1 cellular context compared by ENCODE assay signal in genomic region chr5:113020461-113021273, GRCh38.
TF ChIP-seq lines count a peak whose summit lies in the region.

No MANE protein-coding gene starts in this region.

TF ChIP-seq in HepG2, 621 proteins besides CTCF, POLR2A, EP300 and RAD21 (continued from another document):
- TF ChIP-seq ZNF644 (CRISPR knock-in tag; IDR thresholded peaks at IDR 0.05; ENCODE audit: low read depth) (peak; percentile 38; the same call in 1 of the 2 replicates), KLF15 (CRISPR knock-in tag; IDR thresholded peaks at IDR 0.05; ENCODE audit: borderline replicate concordance) (no peak), ZSCAN30 (CRISPR knock-in tag; IDR thresholded peaks at IDR 0.05) (no peak), ATF7 (IDR thresholded peaks at IDR 0.05) (no peak), ATF7 (CRISPR knock-in tag; IDR thresholded peaks at IDR 0.05) (no peak), ELF3 (CRISPR knock-in tag; IDR thresholded peaks at IDR 0.05) (peak; percentile 46; the same call in 1 of the 2 replicates), ADNP (CRISPR knock-in tag; IDR thresholded peaks at IDR 0.05) (no peak), ZNF10 (CRISPR knock-in tag; IDR thresholded peaks at IDR 0.05; ENCODE audit: borderline replicate concordance, low read depth) (no peak), RARG (CRISPR knock-in tag; IDR thresholded peaks at IDR 0.05; ENCODE audit: low read depth) (no peak), FOXK1 (CRISPR knock-in tag; IDR thresholded peaks at IDR 0.05; ENCODE audit: borderline replicate concordance, low read depth) (no peak), ZFAT (CRISPR knock-in tag; conservative IDR thresholded peaks at IDR 0.05) (no peak), ZNF34 (CRISPR knock-in tag; IDR thresholded peaks at IDR 0.05; ENCODE audit: borderline replicate concordance) (no peak), CREB1 (IDR thresholded peaks at IDR 0.05) (no peak), CREB1 (CRISPR knock-in tag; IDR thresholded peaks at IDR 0.05) (peak; percentile 37; the same call in 1 of the 2 replicates), ZNF337 (CRISPR knock-in tag; IDR thresholded peaks at IDR 0.05; ENCODE audit: borderline replicate concordance, low read depth) (no peak), ZNF331 (CRISPR knock-in tag; IDR thresholded peaks at IDR 0.05) (peak; percentile 3; the same call in 1 of the 2 replicates), MBD4 (IDR thresholded peaks at IDR 0.05; ENCODE audit: borderline replicate concordance, low read length) (no peak), RBFOX2 (IDR thresholded peaks at IDR 0.05; ENCODE audit: low read depth, low read length) (peak; percentile 22; the same call in 1 of the 2 replicates), POLR2AphosphoS2 (IDR thresholded peaks at IDR 0.05; ENCODE audit: low read depth, low read length) (no peak), NPAS2 (CRISPR knock-in tag; IDR thresholded peaks at IDR 0.05; ENCODE audit: borderline replicate concordance) (no peak), PRDM10 (CRISPR knock-in tag; IDR thresholded peaks at IDR 0.05; ENCODE audit: low read depth) (no peak), DDIT3 (CRISPR knock-in tag; IDR thresholded peaks at IDR 0.05) (no peak), FOXO1 (CRISPR knock-in tag; IDR thresholded peaks at IDR 0.05) (peak; percentile 38; the same call in 1 of the 2 replicates), REL (CRISPR knock-in tag; conservative IDR thresholded peaks at IDR 0.05) (no peak), KDM6A (CRISPR knock-in tag; IDR thresholded peaks at IDR 0.05; ENCODE audit: low read depth) (peak; percentile 61), GPN1 (CRISPR knock-in tag; IDR thresholded peaks at IDR 0.05; ENCODE audit: borderline replicate concordance) (no peak), NFIB (CRISPR knock-in tag; IDR thresholded peaks at IDR 0.05; ENCODE audit: borderline replicate concordance) (no peak), ZNF737 (CRISPR knock-in tag; IDR thresholded peaks at IDR 0.05; ENCODE audit: borderline replicate concordance) (no peak), ZNF543 (CRISPR knock-in tag; IDR thresholded peaks at IDR 0.05) (no peak), SALL1 (CRISPR knock-in tag; IDR thresholded peaks at IDR 0.05) (peak; percentile 85), TBX3 (IDR thresholded peaks at IDR 0.05; ENCODE audit: borderline replicate concordance) (no peak), NFE2L1 (CRISPR knock-in tag; IDR thresholded peaks at IDR 0.05; ENCODE audit: borderline replicate concordance) (no peak), PBX3 (CRISPR knock-in tag; IDR thresholded peaks at IDR 0.05; ENCODE audit: borderline replicate concordance) (no peak), MIER2 (CRISPR knock-in tag; IDR thresholded peaks at IDR 0.05) (no peak), ZNF674 (CRISPR knock-in tag; IDR thresholded peaks at IDR 0.05; ENCODE audit: low read depth) (no peak), ZNF503 (CRISPR knock-in tag; IDR thresholded peaks at IDR 0.05) (peak; percentile 92), DPF2 (CRISPR knock-in tag; IDR thresholded peaks at IDR 0.05; ENCODE audit: borderline replicate concordance, low read depth) (peak; percentile 77; the same call in 1 of the 2 replicates), ZNF564 (CRISPR knock-in tag; IDR thresholded peaks at IDR 0.05) (no peak), ZNF431 (CRISPR knock-in tag; IDR thresholded peaks at IDR 0.05; ENCODE audit: borderline replicate concordance, low read depth) (no peak), SETDB1 (CRISPR knock-in tag; IDR thresholded peaks at IDR 0.05; ENCODE audit: borderline replicate concordance) (no peak), SYNCRIP (IDR thresholded peaks at IDR 0.05; ENCODE audit: insufficient read depth, low read depth, low read length) (no peak), ZFP82 (CRISPR knock-in tag; IDR thresholded peaks at IDR 0.05; ENCODE audit: borderline replicate concordance) (no peak), NCOA1 (CRISPR knock-in tag; IDR thresholded peaks at IDR 0.05) (no peak), MXD4 (CRISPR knock-in tag; IDR thresholded peaks at IDR 0.05) (no peak), AFF4 (CRISPR knock-in tag; IDR thresholded peaks at IDR 0.05) (no peak), ZNF724P (CRISPR knock-in tag; IDR thresholded peaks at IDR 0.05; ENCODE audit: borderline replicate concordance) (no peak), GATA4 (IDR thresholded peaks at IDR 0.05; ENCODE audit: borderline replicate concordance, low read depth) (no peak), TBL1XR1 (IDR thresholded peaks at IDR 0.05; ENCODE audit: borderline replicate concordance, low read length, partially characterized antibody) (no peak)
- TF ChIP-seq, protein P1, sequence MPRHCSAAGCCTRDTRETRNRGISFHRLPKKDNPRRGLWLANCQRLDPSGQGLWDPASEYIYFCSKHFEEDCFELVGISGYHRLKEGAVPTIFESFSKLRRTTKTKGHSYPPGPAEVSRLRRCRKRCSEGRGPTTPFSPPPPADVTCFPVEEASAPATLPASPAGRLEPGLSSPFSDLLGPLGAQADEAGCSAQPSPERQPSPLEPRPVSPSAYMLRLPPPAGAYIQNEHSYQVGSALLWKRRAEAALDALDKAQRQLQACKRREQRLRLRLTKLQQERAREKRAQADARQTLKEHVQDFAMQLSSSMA (CRISPR knock-in tag; IDR thresholded peaks at IDR 0.05) = no peak
- TF ChIP-seq, protein P2, sequence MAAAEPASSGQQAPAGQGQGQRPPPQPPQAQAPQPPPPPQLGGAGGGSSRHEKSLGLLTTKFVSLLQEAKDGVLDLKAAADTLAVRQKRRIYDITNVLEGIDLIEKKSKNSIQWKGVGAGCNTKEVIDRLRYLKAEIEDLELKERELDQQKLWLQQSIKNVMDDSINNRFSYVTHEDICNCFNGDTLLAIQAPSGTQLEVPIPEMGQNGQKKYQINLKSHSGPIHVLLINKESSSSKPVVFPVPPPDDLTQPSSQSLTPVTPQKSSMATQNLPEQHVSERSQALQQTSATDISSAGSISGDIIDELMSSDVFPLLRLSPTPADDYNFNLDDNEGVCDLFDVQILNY (CRISPR knock-in tag; conservative IDR thresholded peaks at IDR 0.05) = no peak
- TF ChIP-seq, protein P3, sequence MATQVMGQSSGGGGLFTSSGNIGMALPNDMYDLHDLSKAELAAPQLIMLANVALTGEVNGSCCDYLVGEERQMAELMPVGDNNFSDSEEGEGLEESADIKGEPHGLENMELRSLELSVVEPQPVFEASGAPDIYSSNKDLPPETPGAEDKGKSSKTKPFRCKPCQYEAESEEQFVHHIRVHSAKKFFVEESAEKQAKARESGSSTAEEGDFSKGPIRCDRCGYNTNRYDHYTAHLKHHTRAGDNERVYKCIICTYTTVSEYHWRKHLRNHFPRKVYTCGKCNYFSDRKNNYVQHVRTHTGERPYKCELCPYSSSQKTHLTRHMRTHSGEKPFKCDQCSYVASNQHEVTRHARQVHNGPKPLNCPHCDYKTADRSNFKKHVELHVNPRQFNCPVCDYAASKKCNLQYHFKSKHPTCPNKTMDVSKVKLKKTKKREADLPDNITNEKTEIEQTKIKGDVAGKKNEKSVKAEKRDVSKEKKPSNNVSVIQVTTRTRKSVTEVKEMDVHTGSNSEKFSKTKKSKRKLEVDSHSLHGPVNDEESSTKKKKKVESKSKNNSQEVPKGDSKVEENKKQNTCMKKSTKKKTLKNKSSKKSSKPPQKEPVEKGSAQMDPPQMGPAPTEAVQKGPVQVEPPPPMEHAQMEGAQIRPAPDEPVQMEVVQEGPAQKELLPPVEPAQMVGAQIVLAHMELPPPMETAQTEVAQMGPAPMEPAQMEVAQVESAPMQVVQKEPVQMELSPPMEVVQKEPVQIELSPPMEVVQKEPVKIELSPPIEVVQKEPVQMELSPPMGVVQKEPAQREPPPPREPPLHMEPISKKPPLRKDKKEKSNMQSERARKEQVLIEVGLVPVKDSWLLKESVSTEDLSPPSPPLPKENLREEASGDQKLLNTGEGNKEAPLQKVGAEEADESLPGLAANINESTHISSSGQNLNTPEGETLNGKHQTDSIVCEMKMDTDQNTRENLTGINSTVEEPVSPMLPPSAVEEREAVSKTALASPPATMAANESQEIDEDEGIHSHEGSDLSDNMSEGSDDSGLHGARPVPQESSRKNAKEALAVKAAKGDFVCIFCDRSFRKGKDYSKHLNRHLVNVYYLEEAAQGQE (IDR thresholded peaks at IDR 0.05; ENCODE audit: borderline replicate concordance in 1 of 2, low read depth in 1 of 2, low read length in 2 of 2) = no peak
- TF ChIP-seq, protein P4, sequence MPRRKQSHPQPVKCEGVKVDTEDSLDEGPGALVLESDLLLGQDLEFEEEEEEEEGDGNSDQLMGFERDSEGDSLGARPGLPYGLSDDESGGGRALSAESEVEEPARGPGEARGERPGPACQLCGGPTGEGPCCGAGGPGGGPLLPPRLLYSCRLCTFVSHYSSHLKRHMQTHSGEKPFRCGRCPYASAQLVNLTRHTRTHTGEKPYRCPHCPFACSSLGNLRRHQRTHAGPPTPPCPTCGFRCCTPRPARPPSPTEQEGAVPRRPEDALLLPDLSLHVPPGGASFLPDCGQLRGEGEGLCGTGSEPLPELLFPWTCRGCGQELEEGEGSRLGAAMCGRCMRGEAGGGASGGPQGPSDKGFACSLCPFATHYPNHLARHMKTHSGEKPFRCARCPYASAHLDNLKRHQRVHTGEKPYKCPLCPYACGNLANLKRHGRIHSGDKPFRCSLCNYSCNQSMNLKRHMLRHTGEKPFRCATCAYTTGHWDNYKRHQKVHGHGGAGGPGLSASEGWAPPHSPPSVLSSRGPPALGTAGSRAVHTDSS (CRISPR knock-in tag; conservative IDR thresholded peaks at IDR 0.05) = no peak
